In the genomic region with DNA sequence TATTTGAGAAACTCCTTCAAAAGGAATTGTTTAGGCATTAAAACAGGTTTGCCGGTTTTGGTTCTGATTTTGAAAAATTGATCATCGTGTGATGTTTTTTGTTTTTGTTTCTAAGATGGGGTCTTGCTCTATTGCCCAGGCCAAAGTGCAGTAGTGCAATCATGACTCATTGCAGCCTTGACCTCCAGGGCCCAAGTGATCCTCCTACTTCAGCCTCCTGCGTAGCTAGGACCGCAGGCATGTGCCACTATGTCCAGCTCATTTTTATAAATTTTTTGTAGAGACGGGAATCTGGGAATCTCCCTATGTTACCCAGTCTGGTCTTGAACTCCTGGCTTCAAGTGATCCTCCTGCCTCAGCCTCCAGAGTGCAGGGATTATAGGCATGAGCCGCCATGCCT, we compare ENCODE assay signal across 28 cellular contexts.
"Had no signal": no experiment of that assay in that cellular context is flagged by ENCODE, and none has a peak within 500 bp of the region (broad histone marks: within the 10 kb centered on the region; RNA-seq: fewer than 3 reads in every experiment).

No MANE protein-coding gene starts in this region.

- H3K27ac ChIP-seq: brain microvascular endothelial cell, coronary artery, dorsolateral prefrontal cortex, WERI-Rb-1 had no signal

- FAIRE-seq: astrocyte, bronchial epithelial cell had no signal

- ATAC-seq: activated CD4-positive, alpha-beta T cell treated with anti-CD3 and anti-CD28 coated beads for 36 hours; activated T-cell treated with anti-CD3 and anti-CD28 coated beads, Interleukin-2, amount 50 U/mL, for 72 hours; esophagus mucosa; T-helper 17 cell had no signal

- H3K36me3 ChIP-seq: brain microvascular endothelial cell, WERI-Rb-1 had no signal

- H3K27me3 ChIP-seq: brain microvascular endothelial cell, dorsolateral prefrontal cortex had no signal

- H3K4me3 ChIP-seq: coronary artery, dorsolateral prefrontal cortex had no signal

- DNase-seq: activated CD4-positive, alpha-beta memory T cell treated with anti-CD3 and anti-CD28 coated beads, Interleukin-2, amount 10 ng/mL, durations not matched to agents 7 days and 5 days; activated CD4-positive, alpha-beta T cell treated with anti-CD3 and anti-CD28 coated beads for 36 hours; activated CD4-positive, alpha-beta T cell treated with anti-CD3 and anti-CD28 coated beads, Interleukin-2, amount 10 ng/mL, durations not matched to agents 7 days and 5 days; activated CD4-positive, alpha-beta T cell treated with anti-CD3 and anti-CD28 coated beads, Interleukin-2, amount 50 U/mL, for 4 hours; activated CD4-positive, CD25-positive, alpha-beta regulatory T cell; activated CD4-positive, CD25-positive, alpha-beta regulatory T cell treated with anti-CD3 and anti-CD28 coated beads, Interleukin-2, amount 50 U/mL, for 72 hours; activated CD8-positive, alpha-beta memory T cell treated with anti-CD3 and anti-CD28 coated beads, Interleukin-2, amount 50 U/mL, for 48 hours; activated gamma-delta T cell treated with Interleukin-2 at 50 U/mL for 16 hours; activated naive CD4-positive, alpha-beta T cell treated with anti-CD3 and anti-CD28 coated beads, Interleukin-2, amount 50 U/mL, for 16 hours; activated naive CD4-positive, alpha-beta T cell treated with Interleukin-2 at 50 U/mL for 16 hours; activated T-cell treated with anti-CD3 and anti-CD28 coated beads for 4 hours; activated T-cell treated with anti-CD3 and anti-CD28 coated beads, Interleukin-2, amount 50 U/mL, for 24 hours; activated T-cell treated with anti-CD3 and anti-CD28 coated beads, Interleukin-2, amount 50 U/mL, for 72 hours; amniotic stem cell; anterior cingulate cortex; brain microvascular endothelial cell; dorsolateral prefrontal cortex; effector memory CD4-positive, alpha-beta T cell; endodermal cell; foreskin fibroblast; T-helper 1 cell; T-helper 17 cell; T1000; WERI-Rb-1 had no signal
